ENCODE assay signal across 17 cellular contexts in genomic region chr1:198842686-198843085, GRCh38.
DNase-seq lines count a peak whose midpoint lies in the region; ATAC-seq and TF ChIP-seq lines count a peak whose summit lies in the region.
"Had no signal": no experiment of that assay in that cellular context is flagged by ENCODE, and none has a peak within 500 bp of the region (broad histone marks: within the 10 kb centered on the region; RNA-seq: fewer than 3 reads in every experiment).

No MANE protein-coding gene starts in this region.

- POLR2A ChIA-PET in HEK293 (lab: Yijun Ruan, JAX) = no interaction called here
- POLR2A ChIA-PET in PC-9 (lab: Charles Lee; ENCODE audit: unreplicated experiment) = no interaction called here
- POLR2A ChIA-PET in T-cell (lab: Charles Lee) = interaction anchor here in 1 of 2 donors (0.7 kb wide), 1 partner anchor 31 kb away, joined by 3 read pairs; no protein-coding TSS in a partner anchor

- 0 out of 2 replicates have a peak overlapping the region, but pooled peaks have one; percentile 8 for H2AFZ ChIP-seq in PC-9
- H2AFZ ChIP-seq: GM23338 had no signal

- peak overlapping the region; percentile 10 for H3K27ac Mint-ChIP-seq in osteocyte (ENCODE audit: unreplicated experiment)
- no peak overlapping the region for H3K27ac Mint-ChIP-seq in activated CD4-positive, alpha-beta T cell treated with anti-CD3 and anti-CD28 coated beads, Interleukin-2, amount 10 ng/mL, durations not matched to agents 24 days and 14 days
- no peak overlapping the region for H3K27ac Mint-ChIP-seq in T-cell
- H3K27ac Mint-ChIP-seq: CD4-positive, CD25-positive, alpha-beta regulatory T cell; GM23338; HFFc6 had no signal

- H3K9me2 ChIP-seq in PC-9 (ENCODE audit: insufficient read depth) = no peaks in the 10 kb centered on the region

- H3K27me3 Mint-ChIP-seq in osteocyte (ENCODE audit: unreplicated experiment) (no peaks in the 10 kb centered on the region), T-cell (no peaks in the 10 kb centered on the region)
- H3K27me3 Mint-ChIP-seq in activated CD4-positive, alpha-beta T cell treated with anti-CD3 and anti-CD28 coated beads, Interleukin-2, amount 10 ng/mL, durations not matched to agents 24 days and 14 days = no peaks in the 10 kb centered on the region
- H3K27me3 Mint-ChIP-seq: CD4-positive, CD25-positive, alpha-beta regulatory T cell; CD8-positive, alpha-beta memory T cell had no signal

- no TSS peak for BruUV-seq in PC-9 (replicated peaks; lab: Mats Ljungman, UMichigan)

- H3K9me3 Mint-ChIP-seq in osteocyte (ENCODE audit: unreplicated experiment) (peaks cover 7% of the 10 kb centered on the region), T-cell (peaks cover 0 to 5% (median 0%) of the 10 kb centered on the region in 3 donors)
- no peaks in the 10 kb centered on the region for H3K9me3 Mint-ChIP-seq in activated CD4-positive, alpha-beta T cell treated with anti-CD3 and anti-CD28 coated beads, Interleukin-2, amount 10 ng/mL, durations not matched to agents 24 days and 14 days
- H3K9me3 Mint-ChIP-seq: CD8-positive, alpha-beta memory T cell; GM23338; HFFc6 had no signal

- no peaks in the 10 kb centered on the region for H3F3A ChIP-seq in PC-9 (ENCODE audit: insufficient read depth, low read depth)

- CTCF ChIA-PET in HEK293 (lab: Yijun Ruan, JAX) = interaction anchor here (0.6 to 1.4 kb wide), 2 partner anchors 90 to 270 kb away, joined by 4 read pairs; no protein-coding TSS in a partner anchor
- CTCF ChIA-PET in PC-9 (lab: Charles Lee) = no interaction called here
- CTCF ChIA-PET in T-cell (lab: Charles Lee) = no interaction called here

- H3K27ac ChIP-seq in HEK293 (ENCODE audit: extremely low read depth, low read depth, low read length) = no peak overlapping the region
- H3K27ac ChIP-seq in PC-9 = no peak overlapping the region
- H3K27ac ChIP-seq in left ventricle myocardium inferior (replicated peaks) = no peak overlapping the region
- H3K27ac ChIP-seq: HL-60 had no signal

- peaks cover 42% of the 10 kb centered on the region for H3K36me3 Mint-ChIP-seq in osteocyte (ENCODE audit: unreplicated experiment)
- H3K36me3 Mint-ChIP-seq in activated CD4-positive, alpha-beta T cell treated with anti-CD3 and anti-CD28 coated beads, Interleukin-2, amount 10 ng/mL, durations not matched to agents 24 days and 14 days (ENCODE audit: low read depth) = peaks cover 46% of the 10 kb centered on the region
- H3K36me3 Mint-ChIP-seq in T-cell = peaks cover 7% of the 10 kb centered on the region

- no peak for DNase-seq in PC-9
- no peak for DNase-seq in osteocyte (ENCODE audit: extremely low spot score, unreplicated experiment)
- DNase-seq in activated CD4-positive, alpha-beta T cell treated with anti-CD3 and anti-CD28 coated beads, Interleukin-2, amount 10 ng/mL, durations not matched to agents 24 days and 14 days = no peak
- no peak for DNase-seq in T-cell
- DNase-seq in left ventricle myocardium inferior = no peak
- DNase-seq: ACHN; BE2C; C1 segment of cervical spinal cord; CD4-positive, CD25-positive, alpha-beta regulatory T cell; CD8-positive, alpha-beta memory T cell; COR-L47; GDM1; HCEC 1CT; HFFc6 had no signal

- no peaks in the 10 kb centered on the region for H3K9me3 ChIP-seq in HEK293 (ENCODE audit: control insufficient read depth, insufficient read depth, low read depth, low read length)
- H3K9me3 ChIP-seq in PC-9 (ENCODE audit: insufficient read depth, low read depth) = no peaks in the 10 kb centered on the region
- H3K9me3 ChIP-seq in left ventricle myocardium inferior (replicated peaks) = peaks cover 5% of the 10 kb centered on the region
- H3K9me3 ChIP-seq: BE2C had no signal

- H3K4me2 ChIP-seq in PC-9 = no peak overlapping the region
- H3K4me2 ChIP-seq: GM23338 had no signal

- intact Hi-C loops in PC-9 (cut with micrococcal nuclease; ENCODE audit: unreplicated experiment) (no loop called here), left ventricle myocardium inferior (cut with micrococcal nuclease) (no loop called here)
- intact Hi-C loops in activated CD4-positive, alpha-beta T cell treated with anti-CD3 and anti-CD28 coated beads, Interleukin-2, amount 10 ng/mL, durations not matched to agents 24 days and 14 days (cut with micrococcal nuclease) = no loop called here

- H3K4me3 ChIP-seq in HEK293 (ENCODE audit: low read depth, low read length) = no peak overlapping the region
- H3K4me3 ChIP-seq in PC-9 = no peak overlapping the region
- no peak overlapping the region for H3K4me3 ChIP-seq in left ventricle myocardium inferior
- H3K4me3 ChIP-seq: GM23338 had no signal

- H3K27me3 ChIP-seq in PC-9 (ENCODE audit: insufficient read depth, low read depth) (no peaks in the 10 kb centered on the region), left ventricle myocardium inferior (ENCODE audit: low read depth) (no peaks in the 10 kb centered on the region)
- H3K27me3 ChIP-seq: BE2C had no signal

- peaks cover 5% of the 10 kb centered on the region for H3K4me1 ChIP-seq in HEK293 (ENCODE audit: control insufficient read depth, insufficient read depth, low read length)
- H3K4me1 ChIP-seq in PC-9 (replicated peaks; ENCODE audit: insufficient read depth) = no peaks in the 10 kb centered on the region
- H3K4me1 ChIP-seq in left ventricle myocardium inferior = no peaks in the 10 kb centered on the region
- H3K4me1 ChIP-seq: BE2C had no signal

- H3K4me3 Mint-ChIP-seq in osteocyte (ENCODE audit: unreplicated experiment) (no peak overlapping the region), T-cell (no peak overlapping the region)
- H3K4me3 Mint-ChIP-seq in activated CD4-positive, alpha-beta T cell treated with anti-CD3 and anti-CD28 coated beads, Interleukin-2, amount 10 ng/mL, durations not matched to agents 24 days and 14 days = no peak overlapping the region
- H3K4me3 Mint-ChIP-seq: CD4-positive, CD25-positive, alpha-beta regulatory T cell; CD8-positive, alpha-beta memory T cell; GM23338; HFFc6 had no signal

- ATAC-seq in T-cell (replicated peaks in 1 of 4) = no peak
- ATAC-seq: GM23338 had no signal

- H3K36me3 ChIP-seq in HEK293 (ENCODE audit: control insufficient read depth in 2 of 2, insufficient read depth in 1 of 2, low read length in 2 of 2) = peaks cover 0 to 2% of the 10 kb centered on the region in 2 experiments; a peak in 1 of 3 replicates
- no peaks in the 10 kb centered on the region for H3K36me3 ChIP-seq in PC-9 (ENCODE audit: low read depth)
- no peaks in the 10 kb centered on the region for H3K36me3 ChIP-seq in left ventricle myocardium inferior
- H3K36me3 ChIP-seq: BE2C had no signal

- no peaks in the 10 kb centered on the region for H3K79me2 ChIP-seq in PC-9 (ENCODE audit: low read depth)

- H4K20me1 ChIP-seq in PC-9 (ENCODE audit: insufficient read depth) = no peaks in the 10 kb centered on the region

- H3K4me1 Mint-ChIP-seq in osteocyte (ENCODE audit: unreplicated experiment) = peaks cover 3% of the 10 kb centered on the region
- H3K4me1 Mint-ChIP-seq in activated CD4-positive, alpha-beta T cell treated with anti-CD3 and anti-CD28 coated beads, Interleukin-2, amount 10 ng/mL, durations not matched to agents 24 days and 14 days = peaks cover 3% of the 10 kb centered on the region
- no peaks in the 10 kb centered on the region for H3K4me1 Mint-ChIP-seq in T-cell
- H3K4me1 Mint-ChIP-seq: CD4-positive, CD25-positive, alpha-beta regulatory T cell; CD8-positive, alpha-beta memory T cell; GM23338 had no signal

- TF ChIP-seq CTCF in HEK293 (tag by site-specific recombination; IDR thresholded peaks at IDR 0.05) (no peak), PC-9 (conservative IDR thresholded peaks at IDR 0.05) (no peak), osteocyte (IDR thresholded peaks at IDR 0.05) (no peak), left ventricle myocardium inferior (IDR thresholded peaks at IDR 0.05; ENCODE audit: borderline replicate concordance) (no peak)

TF ChIP-seq in HEK293, 187 proteins besides CTCF, POLR2A, EP300 and RAD21:
- TF ChIP-seq HOXC10 (CRISPR knock-in tag; IDR thresholded peaks at IDR 0.05) (no peak), TRIM28 (IDR thresholded peaks at IDR 0.05; ENCODE audit: borderline replicate concordance, low read length) (peak; percentile 33; the same call in 1 of the 2 replicates), SP2 (tag by site-specific recombination; IDR thresholded peaks at IDR 0.05) (no peak)
